ENCODE assay signal across 33 cellular contexts in genomic region chr17:51833045-51833444, GRCh38.
"Had no signal": no experiment of that assay in that cellular context is flagged by ENCODE, and none has a peak within 500 bp of the region (broad histone marks: within the 10 kb centered on the region; RNA-seq: fewer than 3 reads in every experiment).

No MANE protein-coding gene starts in this region.

- H3K27ac ChIP-seq: adrenal gland, body of pancreas, esophagus muscularis mucosa, foreskin keratinocyte, gastrocnemius medialis, heart left ventricle, VCaP had no signal

- H3K4me3 ChIP-seq: adrenal gland, body of pancreas, esophagus muscularis mucosa, gastrocnemius medialis, heart left ventricle had no signal

- H3K4me1 ChIP-seq: adrenal gland, body of pancreas, foreskin keratinocyte, gastrocnemius medialis, heart left ventricle had no signal

- H3K36me3 Mint-ChIP-seq: activated CD4-positive, alpha-beta memory T cell treated with anti-CD3 and anti-CD28 coated beads for 36 hours; activated CD8-positive, alpha-beta memory T cell treated with anti-CD3 and anti-CD28 coated beads, Interleukin-2, amount 10 ng/mL, durations not matched to agents 7 days and 5 days; activated naive CD4-positive, alpha-beta T cell treated with anti-CD3 and anti-CD28 coated beads, Interleukin-2, amount 50 U/mL, for 24 hours; activated naive CD8-positive, alpha-beta T cell treated with anti-CD3 and anti-CD28 coated beads for 36 hours had no signal

- H3K27ac Mint-ChIP-seq: activated B cell treated with CpG ODN at 0.5 μM for 24 hours; activated CD4-positive, alpha-beta memory T cell treated with anti-CD3 and anti-CD28 coated beads for 36 hours; activated CD8-positive, alpha-beta memory T cell treated with anti-CD3 and anti-CD28 coated beads, Interleukin-2, amount 10 ng/mL, durations not matched to agents 7 days and 5 days; activated CD8-positive, alpha-beta T cell treated with anti-CD3 and anti-CD28 coated beads, Interleukin-2, amount 10 ng/mL, durations not matched to agents 7 days and 5 days; activated naive CD4-positive, alpha-beta T cell treated with anti-CD3 and anti-CD28 coated beads for 36 hours; activated naive CD4-positive, alpha-beta T cell treated with anti-CD3 and anti-CD28 coated beads, Interleukin-2, amount 50 U/mL, for 24 hours; activated naive CD8-positive, alpha-beta T cell treated with anti-CD3 and anti-CD28 coated beads for 36 hours; activated naive CD8-positive, alpha-beta T cell treated with anti-CD3 and anti-CD28 coated beads, Interleukin-2, amount 50 U/mL, for 24 hours; activated T-helper 1 cell treated with anti-CD3 and anti-CD28 coated beads, Interleukin-12 subunit alpha, Interleukin-12 subunit beta, Interleukin-2, Interleukin-4 antibody, amounts not matched to agents 30 ng/mL and 10 ng/mL and 1 ng/mL, durations not matched to agents 14 hours and 24 hours and 36 hours; activated T-helper 2 cell treated with anti-CD3 and anti-CD28 coated beads, Interferon-gamma antibody, Interleukin-2, Interleukin-4, amounts not matched to agents 10 μg/mL and 5 μg/mL and 100 μg/mL, durations not matched to agents 14 hours and 24 hours and 36 hours had no signal

- H3K4me1 Mint-ChIP-seq: activated B cell treated with CpG ODN at 0.5 μM for 24 hours; activated CD8-positive, alpha-beta memory T cell treated with anti-CD3 and anti-CD28 coated beads, Interleukin-2, amount 10 ng/mL, durations not matched to agents 7 days and 5 days; activated naive CD4-positive, alpha-beta T cell treated with anti-CD3 and anti-CD28 coated beads, Interleukin-2, amount 50 U/mL, for 24 hours; activated naive CD8-positive, alpha-beta T cell treated with anti-CD3 and anti-CD28 coated beads for 36 hours; activated naive CD8-positive, alpha-beta T cell treated with anti-CD3 and anti-CD28 coated beads, Interleukin-2, amount 50 U/mL, for 24 hours had no signal

- DNase-seq: activated B cell treated with CpG ODN at 0.5 μM for 24 hours; activated CD4-positive, alpha-beta memory T cell treated with anti-CD3 and anti-CD28 coated beads for 36 hours; activated CD4-positive, alpha-beta T cell treated with anti-CD3 and anti-CD28 coated beads for 48 hours; activated CD4-positive, alpha-beta T cell treated with anti-CD3 and anti-CD28 coated beads, Interleukin-2, amount 50 U/mL, for 1 hour; activated CD8-positive, alpha-beta memory T cell treated with anti-CD3 and anti-CD28 coated beads, Interleukin-2, amount 10 ng/mL, durations not matched to agents 7 days and 5 days; activated CD8-positive, alpha-beta memory T cell treated with anti-CD3 and anti-CD28 coated beads, Interleukin-2, amount 50 U/mL, for 4 hours; activated CD8-positive, alpha-beta T cell treated with anti-CD3 and anti-CD28 coated beads, Interleukin-2, amount 10 ng/mL, durations not matched to agents 7 days and 5 days; activated effector memory CD4-positive, alpha-beta T cell treated with anti-CD3 and anti-CD28 coated beads, Interleukin-2, amount 50 U/mL, for 16 hours; activated naive CD4-positive, alpha-beta T cell treated with anti-CD3 and anti-CD28 coated beads for 36 hours; activated naive CD8-positive, alpha-beta T cell treated with anti-CD3 and anti-CD28 coated beads for 36 hours; activated naive CD8-positive, alpha-beta T cell treated with anti-CD3 and anti-CD28 coated beads, Interleukin-2, amount 50 U/mL, for 24 hours; activated T-cell treated with anti-CD3 and anti-CD28 coated beads, Interleukin-2, amount 50 U/mL, for 1 hour; activated T-cell treated with anti-CD3 and anti-CD28 coated beads, Interleukin-2, amount 50 U/mL, for 48 hours; adrenal gland; amygdala; aorta; body of pancreas; caudate nucleus; cortex of kidney; effector memory CD4-positive, alpha-beta T cell; erythroblast; foreskin keratinocyte; gastrocnemius medialis; glutamatergic neuron; heart left ventricle; T-helper 2 cell had no signal

- H3K27me3 Mint-ChIP-seq: activated B cell treated with CpG ODN at 0.5 μM for 24 hours; activated CD8-positive, alpha-beta memory T cell treated with anti-CD3 and anti-CD28 coated beads, Interleukin-2, amount 10 ng/mL, durations not matched to agents 7 days and 5 days had no signal

- H3K4me3 Mint-ChIP-seq: activated B cell treated with CpG ODN at 0.5 μM for 24 hours; activated CD4-positive, alpha-beta memory T cell treated with anti-CD3 and anti-CD28 coated beads for 36 hours; activated CD8-positive, alpha-beta memory T cell treated with anti-CD3 and anti-CD28 coated beads, Interleukin-2, amount 10 ng/mL, durations not matched to agents 7 days and 5 days; activated CD8-positive, alpha-beta T cell treated with anti-CD3 and anti-CD28 coated beads, Interleukin-2, amount 10 ng/mL, durations not matched to agents 7 days and 5 days; activated naive CD4-positive, alpha-beta T cell treated with anti-CD3 and anti-CD28 coated beads for 36 hours; activated naive CD4-positive, alpha-beta T cell treated with anti-CD3 and anti-CD28 coated beads, Interleukin-2, amount 50 U/mL, for 24 hours; activated naive CD8-positive, alpha-beta T cell treated with anti-CD3 and anti-CD28 coated beads for 36 hours; activated naive CD8-positive, alpha-beta T cell treated with anti-CD3 and anti-CD28 coated beads, Interleukin-2, amount 50 U/mL, for 24 hours; activated T-helper 1 cell treated with anti-CD3 and anti-CD28 coated beads, Interleukin-12 subunit alpha, Interleukin-12 subunit beta, Interleukin-2, Interleukin-4 antibody, amounts not matched to agents 30 ng/mL and 10 ng/mL and 1 ng/mL, durations not matched to agents 14 hours and 24 hours and 36 hours had no signal

- H3K9me3 Mint-ChIP-seq: activated B cell treated with CpG ODN at 0.5 μM for 24 hours; activated CD4-positive, alpha-beta memory T cell treated with anti-CD3 and anti-CD28 coated beads for 36 hours; activated naive CD4-positive, alpha-beta T cell treated with anti-CD3 and anti-CD28 coated beads for 36 hours; activated naive CD4-positive, alpha-beta T cell treated with anti-CD3 and anti-CD28 coated beads, Interleukin-2, amount 50 U/mL, for 24 hours; activated naive CD8-positive, alpha-beta T cell treated with anti-CD3 and anti-CD28 coated beads for 36 hours; activated naive CD8-positive, alpha-beta T cell treated with anti-CD3 and anti-CD28 coated beads, Interleukin-2, amount 50 U/mL, for 24 hours; activated T-helper 1 cell treated with anti-CD3 and anti-CD28 coated beads, Interleukin-12 subunit alpha, Interleukin-12 subunit beta, Interleukin-2, Interleukin-4 antibody, amounts not matched to agents 30 ng/mL and 10 ng/mL and 1 ng/mL, durations not matched to agents 14 hours and 24 hours and 36 hours; activated T-helper 2 cell treated with anti-CD3 and anti-CD28 coated beads, Interferon-gamma antibody, Interleukin-2, Interleukin-4, amounts not matched to agents 10 μg/mL and 5 μg/mL and 100 μg/mL, durations not matched to agents 14 hours and 24 hours and 36 hours had no signal

- FAIRE-seq: colon had no signal

- ATAC-seq: activated CD4-positive, CD25-positive, alpha-beta regulatory T cell treated with anti-CD3 and anti-CD28 coated beads, Interleukin-2, amount 50 U/mL, for 24 hours; activated CD8-positive, alpha-beta memory T cell treated with anti-CD3 and anti-CD28 coated beads, Interleukin-2, amount 10 ng/mL, durations not matched to agents 7 days and 5 days; activated CD8-positive, alpha-beta T cell treated with anti-CD3 and anti-CD28 coated beads, Interleukin-2, amount 10 ng/mL, durations not matched to agents 7 days and 5 days; activated naive CD8-positive, alpha-beta T cell treated with anti-CD3 and anti-CD28 coated beads, Interleukin-2, amount 50 U/mL, for 24 hours; body of pancreas; foreskin keratinocyte; gastrocnemius medialis; heart left ventricle had no signal

- H3K9me3 ChIP-seq: adrenal gland, body of pancreas, esophagus muscularis mucosa, gastrocnemius medialis, heart left ventricle had no signal

- H3K27me3 ChIP-seq: adrenal gland, body of pancreas, esophagus muscularis mucosa, foreskin keratinocyte, gastrocnemius medialis had no signal

- H3K36me3 ChIP-seq: adrenal gland, esophagus muscularis mucosa, gastrocnemius medialis, heart left ventricle had no signal
